10 cellular contexts compared by ENCODE assay signal in genomic region chr5:60883229-60883628, GRCh38.
DNase-seq lines count a peak whose midpoint lies in the region; TF ChIP-seq lines count a peak whose summit lies in the region.
"Had no signal": no experiment of that assay in that cellular context is flagged by ENCODE, and none has a peak within 500 bp of the region (broad histone marks: within the 10 kb centered on the region; RNA-seq: fewer than 3 reads in every experiment).

No MANE protein-coding gene starts in this region.

- no peak overlapping the region for H3K27ac ChIP-seq in HEK293 (ENCODE audit: extremely low read depth, low read depth, low read length)
- no peak overlapping the region for H3K27ac ChIP-seq in WERI-Rb-1
- H3K27ac ChIP-seq: gastrocnemius medialis had no signal

- TF ChIP-seq CTCF in HEK293 (tag by site-specific recombination; IDR thresholded peaks at IDR 0.05) (no peak), WERI-Rb-1 (IDR thresholded peaks at IDR 0.05; ENCODE audit: low read depth, low read length) (peak; percentile 42)

- POLR2A ChIA-PET in HEK293 (lab: Yijun Ruan, JAX) = no interaction called here

- H3K9me3 ChIP-seq in HEK293 (ENCODE audit: control insufficient read depth, insufficient read depth, low read depth, low read length) (no peaks in the 10 kb centered on the region), WERI-Rb-1 (ENCODE audit: severe bottlenecking) (peaks cover 5% of the 10 kb centered on the region)
- H3K9me3 ChIP-seq: gastrocnemius medialis had no signal

- no peak overlapping the region for H3K4me3 ChIP-seq in HEK293 (ENCODE audit: low read depth, low read length)
- H3K4me3 ChIP-seq in WERI-Rb-1 (ENCODE audit: low read depth, low read length) = no peak overlapping the region
- H3K4me3 ChIP-seq: gastrocnemius medialis had no signal

- no peaks in the 10 kb centered on the region for H3K27me3 ChIP-seq in WERI-Rb-1 (ENCODE audit: insufficient read depth, low read depth, severe bottlenecking)
- H3K27me3 ChIP-seq: gastrocnemius medialis had no signal

- CTCF ChIA-PET in HEK293 (lab: Yijun Ruan, JAX) = no interaction called here

- no peaks in the 10 kb centered on the region for H3K4me1 ChIP-seq in HEK293 (ENCODE audit: control insufficient read depth, insufficient read depth, low read length)
- H3K4me1 ChIP-seq: gastrocnemius medialis had no signal

- DNase-seq in D341Med (ENCODE audit: low spot score) = peak; percentile 16
- DNase-seq in WERI-Rb-1 = no peak
- peak; percentile 16 for DNase-seq in kidney glomerular epithelial cell (lab: John Stamatoyannopoulos, UW)
- no peak for DNase-seq in middle frontal gyrus (ENCODE audit: extremely low spot score, low spot score)
- DNase-seq in activated CD4-positive, alpha-beta T cell treated with anti-CD3 and anti-CD28 coated beads, Interleukin-2, amount 50 U/mL, for 4 hours = no peak
- no peak for DNase-seq in effector CD8-positive, alpha-beta T cell (lab: John Stamatoyannopoulos, UW)
- DNase-seq in epidermal melanocyte (ENCODE audit: insufficient read length, low spot score) = no peak
- DNase-seq: activated CD4-positive, alpha-beta T cell treated with anti-CD3 and anti-CD28 coated beads, Interleukin-2, amount 10 ng/mL, durations not matched to agents 7 days and 5 days; gastrocnemius medialis had no signal

- H3K36me3 ChIP-seq in HEK293 (ENCODE audit: control insufficient read depth in 2 of 2, insufficient read depth in 1 of 2, low read length in 2 of 2) (peaks cover 0 to 3% of the 10 kb centered on the region in 2 experiments; a peak in 2 of 3 replicates), WERI-Rb-1 (no peaks in the 10 kb centered on the region)

TF ChIP-seq in HEK293, 187 proteins besides CTCF, POLR2A, EP300 and RAD21:
- TF ChIP-seq ZNF140 (tag by site-specific recombination; IDR thresholded peaks at IDR 0.05) (no peak), ZNF791 (tag by site-specific recombination; IDR thresholded peaks at IDR 0.05) (no peak), ZNF311 (tag by site-specific recombination; IDR thresholded peaks at IDR 0.05; ENCODE audit: borderline replicate concordance) (no peak), ZNF658 (tag by site-specific recombination; IDR thresholded peaks at IDR 0.05) (no peak), ZNF654 (tag by site-specific recombination; IDR thresholded peaks at IDR 0.05; ENCODE audit: low read depth) (0 out of 2 replicates have a peak, but pooled peaks have one; percentile 14), OVOL3 (tag by site-specific recombination; IDR thresholded peaks at IDR 0.05) (no peak)

Comparison
In these comparisons a context has a peak if more than half of its experiments do, and no peak if none do; other contexts are left out.
1. DNase-seq: peak in D341Med (single experiment) and kidney glomerular epithelial cell (single experiment); none in WERI-Rb-1 (single experiment), middle frontal gyrus (single experiment), activated CD4-positive, alpha-beta T cell treated with anti-CD3 and anti-CD28 coated beads, Interleukin-2, amount 50 U/mL, for 4 hours (0 of 2), effector CD8-positive, alpha-beta T cell (single experiment) and epidermal melanocyte (single experiment).